ENCODE assay signal across 7 cellular contexts in the genomic region with DNA sequence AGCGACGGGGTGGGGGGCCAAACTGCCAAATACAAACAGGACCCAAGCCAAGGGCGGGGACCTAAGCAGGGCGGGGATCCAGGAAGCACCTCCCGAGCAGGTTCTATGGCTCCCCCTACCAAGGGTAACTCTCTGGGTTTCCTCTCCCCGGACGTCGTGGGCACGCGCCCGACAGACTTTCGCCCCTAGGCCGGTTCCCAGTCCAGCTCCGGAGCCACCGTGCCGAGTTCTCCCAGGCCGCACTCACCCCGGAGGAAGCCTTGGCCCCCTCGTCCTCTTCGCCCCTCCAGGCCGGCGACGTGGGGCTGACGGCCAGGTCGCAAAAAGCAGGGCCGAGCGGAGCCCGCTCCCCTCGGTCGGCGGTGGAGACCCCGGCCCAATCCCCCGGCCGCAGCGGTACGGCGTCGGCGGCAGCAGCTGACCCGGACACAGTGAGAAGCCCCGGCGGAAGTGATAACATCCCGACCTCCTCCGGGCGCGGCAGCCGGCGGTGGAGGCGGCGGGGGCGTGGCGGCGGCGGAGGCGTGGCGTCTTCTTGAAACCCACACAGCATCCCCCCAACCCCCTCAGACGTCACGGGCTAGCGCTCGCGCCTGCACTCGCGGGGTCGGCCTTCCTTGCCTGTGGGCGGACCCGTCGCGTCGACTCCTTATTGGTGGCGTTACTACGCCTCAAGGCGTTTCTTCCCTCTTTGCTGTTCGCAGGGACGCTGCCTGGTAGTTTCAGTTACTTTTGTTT. TPM values are rescaled to one million over a fixed set of nuclear protein-coding genes. Genes with fewer than 3 reads are reported as not detected.
DNase-seq lines count a peak whose midpoint lies in the region; ATAC-seq, FAIRE-seq and TF ChIP-seq lines count a peak whose summit lies in the region.

A gene with protein sequence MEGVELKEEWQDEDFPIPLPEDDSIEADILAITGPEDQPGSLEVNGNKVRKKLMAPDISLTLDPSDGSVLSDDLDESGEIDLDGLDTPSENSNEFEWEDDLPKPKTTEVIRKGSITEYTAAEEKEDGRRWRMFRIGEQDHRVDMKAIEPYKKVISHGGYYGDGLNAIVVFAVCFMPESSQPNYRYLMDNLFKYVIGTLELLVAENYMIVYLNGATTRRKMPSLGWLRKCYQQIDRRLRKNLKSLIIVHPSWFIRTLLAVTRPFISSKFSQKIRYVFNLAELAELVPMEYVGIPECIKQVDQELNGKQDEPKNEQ (minus strand): TSS at position 433 of the 738 bp plus-strand sequence. CDS start 6,863 bp downstream, outside the sequence.

- TF ChIP-seq POLR2A in body of pancreas (IDR thresholded peaks at IDR 0.05): peak; percentile 92 to 96 (median 92)
- TF ChIP-seq POLR2A in sigmoid colon (IDR thresholded peaks at IDR 0.05): peak; percentile 77 to 83

- H3K36me3 ChIP-seq in body of pancreas (replicated peaks in 1 of 2; ENCODE audit: insufficient read depth in 1 of 2, low read depth in 2 of 2) (no peaks in the 10 kb centered on the region), sigmoid colon (no peaks in the 10 kb centered on the region)

- DNase-seq in NCI-H2107 treated with DMSO at 0.1 percent for 48 hours (lab: John Stamatoyannopoulos, UW; ENCODE audit: unreplicated experiment) (peak; percentile 80), body of pancreas (peak; percentile 98 to 99 (median 99)), iPS DF 19.7 (ENCODE audit: low read depth, low spot score) (peak; percentile 88), sigmoid colon (peak; percentile 100)

- WGBS in body of pancreas, 2 donors: 0 to 1% methylated on average over 44 to 73 of the region's 74 CpGs
- WGBS in sigmoid colon, 2 donors: 0% methylated on average over 74 of the region's 74 CpGs

- peak; percentile 83 for FAIRE-seq in TTC549 (lab: Jason Lieb, UNC)

- TF ChIP-seq CTCF in body of pancreas (IDR thresholded peaks at IDR 0.05) (no peak), sigmoid colon (IDR thresholded peaks at IDR 0.05) (no peak)

- H3K27ac ChIP-seq in body of pancreas (peak within 1 kb of the TSS; percentile 94 to 99 (median 96)), sigmoid colon (peak within 1 kb of the TSS; percentile 96 to 99 (median 98))

- TF ChIP-seq EP300 in sigmoid colon (IDR thresholded peaks at IDR 0.05): peak in 1 of 4 donors; percentile 43

- H3K4me1 ChIP-seq in body of pancreas (peaks cover 36% of the 10 kb centered on the region), sigmoid colon (peaks cover 0 to 47% (median 31%) of the 10 kb centered on the region in 4 donors)

- no peaks in the 10 kb centered on the region for H3K9me3 ChIP-seq in body of pancreas
- no peaks in the 10 kb centered on the region for H3K9me3 ChIP-seq in sigmoid colon

- intact Hi-C loops in body of pancreas (cut with DNase I) (no loop called here), sigmoid colon (cut with DNase I) (loop anchor here (1.0 kb wide), 1 partner anchor 32 kb away; a partner anchor contains a TSS)

- H3K27me3 ChIP-seq in body of pancreas (no peaks in the 10 kb centered on the region), sigmoid colon (no peaks in the 10 kb centered on the region)

- ATAC-seq in GM18517 (IDR thresholded peaks at IDR 0.05; ENCODE audit: unreplicated experiment): peak; percentile 68
- peak; percentile 90 for ATAC-seq in HG03045 (IDR thresholded peaks at IDR 0.05; ENCODE audit: unreplicated experiment)
- ATAC-seq in body of pancreas: peak; percentile 96

- peak within 1 kb of the TSS; percentile 40 to 98 for H3K4me3 ChIP-seq in body of pancreas
- H3K4me3 ChIP-seq in sigmoid colon: peak within 1 kb of the TSS; percentile 94 to 98 (median 96)

RNA-seq across cellular contexts. Expression of the gene that starts here (rescaled TPM):
- 10 to 100 TPM; 44.2 to 91.1 TPM for total RNA-seq in body of pancreas
- 100 to 1,000 TPM; 115 to 199 (median 142) TPM for total RNA-seq in sigmoid colon
- 10 to 100 TPM; 28.8 to 33.5 (median 33.3) TPM for polyA plus RNA-seq in sigmoid colon

Comparison
In these comparisons a context has a peak if more than half of its experiments do, and no peak if none do; other contexts are left out.
1. Peak in every context shown above with its lines: DNase-seq, ATAC-seq, H3K4me3 ChIP-seq and H3K27ac ChIP-seq.